ENCODE assay signal across 1 cellular context in genomic region chr2:109614715-109615636, GRCh38.
TF ChIP-seq lines count a peak whose summit lies in the region.

No MANE protein-coding gene starts in this region.

TF ChIP-seq in IMR-90, 13 proteins besides CTCF, POLR2A, EP300 and RAD21 (continued from another document):
- TF ChIP-seq NFE2L2 (IDR thresholded peaks at IDR 0.05; ENCODE audit: low read depth, low read length) (no peak), CEBPB (IDR thresholded peaks at IDR 0.05; ENCODE audit: low read depth, low read length) (no peak), CHD1 (IDR thresholded peaks at IDR 0.05; ENCODE audit: low read depth, low read length) (no peak), ELK1 (IDR thresholded peaks at IDR 0.05; ENCODE audit: borderline replicate concordance, low read depth, low read length) (no peak), BHLHE40 (IDR thresholded peaks at IDR 0.05; ENCODE audit: low read depth, low read length) (no peak), RCOR1 (IDR thresholded peaks at IDR 0.05; ENCODE audit: insufficient replicate concordance, low read length) (no peak), MXI1 (IDR thresholded peaks at IDR 0.05; ENCODE audit: borderline replicate concordance, low read depth, low read length) (no peak), MAFK (IDR thresholded peaks at IDR 0.05; ENCODE audit: low read depth, low read length) (no peak)
